36 cellular contexts compared by ENCODE assay signal in the genomic region with DNA sequence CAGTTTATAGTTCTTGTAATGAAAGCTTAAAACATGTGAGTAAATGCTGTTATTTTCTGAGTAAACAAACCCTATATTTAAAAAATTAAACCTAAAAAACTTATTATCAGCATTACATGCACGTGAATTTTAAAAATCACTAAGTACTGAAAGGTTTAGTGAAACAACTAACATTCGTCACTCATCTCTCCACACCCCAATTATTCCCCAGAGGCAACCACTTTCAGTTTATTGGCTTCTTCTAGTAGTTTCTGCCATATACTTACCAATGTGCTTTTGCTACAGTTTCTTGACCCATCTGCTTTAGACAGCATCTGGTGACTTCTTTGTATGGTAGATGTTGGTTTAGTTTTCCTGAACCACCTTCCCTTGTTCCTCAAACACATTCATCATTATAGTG. TPM values are rescaled to one million over a fixed set of nuclear protein-coding genes. Genes with fewer than 3 reads are reported as not detected.
"Had no signal": no experiment of that assay in that cellular context is flagged by ENCODE, and none has a peak within 500 bp of the region (broad histone marks: within the 10 kb centered on the region; RNA-seq: fewer than 3 reads in every experiment).

No MANE protein-coding gene starts in this region.

- H3K4me3 ChIP-seq: Peyer's patch, SJSA1 had no signal

- H3K9ac ChIP-seq: SK-N-SH had no signal

- FAIRE-seq: colon, TTC549 had no signal

- H3K9me3 ChIP-seq: Peyer's patch, SJSA1, SK-N-SH had no signal

- H3K27me3 ChIP-seq: brain microvascular endothelial cell, Peyer's patch, SJSA1 had no signal

- H3K4me2 ChIP-seq: SK-N-SH had no signal

- H3K36me3 ChIP-seq: brain microvascular endothelial cell, Peyer's patch, SJSA1 had no signal

- H3K36me3 Mint-ChIP-seq: activated naive CD8-positive, alpha-beta T cell treated with anti-CD3 and anti-CD28 coated beads for 36 hours had no signal

- H3K9me3 Mint-ChIP-seq: activated CD4-positive, alpha-beta T cell treated with anti-CD3 and anti-CD28 coated beads, Interleukin-2, amount 10 ng/mL, durations not matched to agents 24 days and 14 days; activated CD8-positive, alpha-beta T cell treated with anti-CD3 and anti-CD28 coated beads for 36 hours; activated naive CD8-positive, alpha-beta T cell treated with anti-CD3 and anti-CD28 coated beads for 36 hours; activated T-cell treated with anti-CD3 and anti-CD28 coated beads, Interleukin-2, amount 50 U/mL, for 72 hours; activated T-helper 17 cell treated with anti-CD3 and anti-CD28 coated beads, Interleukin-2, amount 50 U/mL, for 72 hours; T-helper 1 cell treated with Interleukin-12 subunit alpha and Interleukin-12 subunit beta and Interleukin-4 antibody, amounts not matched to agents 30 μg/mL and 1 μg/mL, for 36 hours; T-helper 2 cell treated with Interferon-gamma antibody and Interleukin-4, amounts not matched to agents 5 μg/mL and 100 μg/mL, for 36 hours had no signal

- H3K27ac ChIP-seq: brain microvascular endothelial cell, Peyer's patch, SJSA1 had no signal

- DNase-seq: activated CD4-positive, alpha-beta T cell treated with anti-CD3 and anti-CD28 coated beads, Interleukin-2, amount 10 ng/mL, durations not matched to agents 24 days and 14 days; activated CD4-positive, alpha-beta T cell treated with anti-CD3 and anti-CD28 coated beads, Interleukin-2, amount 50 U/mL, for 4 hours; activated CD8-positive, alpha-beta T cell treated with anti-CD3 and anti-CD28 coated beads for 36 hours; activated effector memory CD4-positive, alpha-beta T cell treated with anti-CD3 and anti-CD28 coated beads, Interleukin-2, amount 50 U/mL, for 16 hours; activated naive CD4-positive, alpha-beta T cell; activated naive CD4-positive, alpha-beta T cell treated with anti-CD3 and anti-CD28 coated beads, Interleukin-2, amount 50 U/mL, for 16 hours; activated naive CD8-positive, alpha-beta T cell treated with anti-CD3 and anti-CD28 coated beads for 36 hours; activated T-cell treated with anti-CD3 and anti-CD28 coated beads, Interleukin-2, amount 50 U/mL, for 1 hour; activated T-cell treated with anti-CD3 and anti-CD28 coated beads, Interleukin-2, amount 50 U/mL, for 72 hours; amniotic stem cell; aorta; brain microvascular endothelial cell; central memory CD4-positive, alpha-beta T cell; MM.1S; MV-4-11; NCI-H1092; NCI-H1436 treated with DMSO at 0.1 percent for 48 hours; NCI-H1694 treated with DMSO at 0.1 percent for 48 hours; NCI-H2029 treated with DMSO at 0.1 percent for 48 hours; NCI-H2107; NCI-H226; NCI-H446 treated with DMSO at 0.1 percent for 48 hours; NCI-H524; NCI-H69; NCI-H82; Peyer's patch; RPMI8226; SHP77 treated with DMSO at 0.1 percent for 48 hours; SK-N-SH had no signal

- H3K27ac Mint-ChIP-seq: activated CD4-positive, alpha-beta T cell treated with anti-CD3 and anti-CD28 coated beads, Interleukin-2, amount 10 ng/mL, durations not matched to agents 24 days and 14 days; activated CD8-positive, alpha-beta T cell treated with anti-CD3 and anti-CD28 coated beads for 36 hours; activated naive CD8-positive, alpha-beta T cell treated with anti-CD3 and anti-CD28 coated beads for 36 hours; activated T-cell treated with anti-CD3 and anti-CD28 coated beads, Interleukin-2, amount 50 U/mL, for 72 hours; activated T-helper 17 cell treated with anti-CD3 and anti-CD28 coated beads, Interleukin-2, amount 50 U/mL, for 72 hours; T-helper 1 cell treated with Interleukin-12 subunit alpha and Interleukin-12 subunit beta and Interleukin-4 antibody, amounts not matched to agents 30 μg/mL and 1 μg/mL, for 36 hours; T-helper 2 cell treated with Interferon-gamma antibody and Interleukin-4, amounts not matched to agents 5 μg/mL and 100 μg/mL, for 36 hours had no signal

- H3K4me1 Mint-ChIP-seq: activated naive CD8-positive, alpha-beta T cell treated with anti-CD3 and anti-CD28 coated beads for 36 hours had no signal

- ATAC-seq: activated CD8-positive, alpha-beta T cell treated with anti-CD3 and anti-CD28 coated beads for 36 hours; activated T-cell treated with anti-CD3 and anti-CD28 coated beads, Interleukin-2, amount 50 U/mL, for 72 hours; activated T-helper 17 cell treated with anti-CD3 and anti-CD28 coated beads, Interleukin-2, amount 50 U/mL, for 72 hours had no signal

- H3K27me3 Mint-ChIP-seq: activated CD8-positive, alpha-beta T cell treated with anti-CD3 and anti-CD28 coated beads for 36 hours; activated naive CD8-positive, alpha-beta T cell treated with anti-CD3 and anti-CD28 coated beads for 36 hours; activated T-helper 17 cell treated with anti-CD3 and anti-CD28 coated beads, Interleukin-2, amount 50 U/mL, for 72 hours had no signal

- H3K4me1 ChIP-seq: Peyer's patch, SJSA1 had no signal

- H3K4me3 Mint-ChIP-seq: activated CD4-positive, alpha-beta T cell treated with anti-CD3 and anti-CD28 coated beads, Interleukin-2, amount 10 ng/mL, durations not matched to agents 24 days and 14 days; activated CD8-positive, alpha-beta T cell treated with anti-CD3 and anti-CD28 coated beads for 36 hours; activated naive CD8-positive, alpha-beta T cell treated with anti-CD3 and anti-CD28 coated beads for 36 hours; activated T-cell treated with anti-CD3 and anti-CD28 coated beads, Interleukin-2, amount 50 U/mL, for 72 hours; activated T-helper 17 cell treated with anti-CD3 and anti-CD28 coated beads, Interleukin-2, amount 50 U/mL, for 72 hours; T-helper 1 cell treated with Interleukin-12 subunit alpha and Interleukin-12 subunit beta and Interleukin-4 antibody, amounts not matched to agents 30 μg/mL and 1 μg/mL, for 36 hours; T-helper 2 cell treated with Interferon-gamma antibody and Interleukin-4, amounts not matched to agents 5 μg/mL and 100 μg/mL, for 36 hours had no signal

RNA-seq across cellular contexts. Expression of a gene that starts 58.1 kb away (rescaled TPM):
- total RNA-seq: activated CD4-positive, alpha-beta T cell treated with anti-CD3 and anti-CD28 coated beads, Interleukin-2, amount 10 ng/mL, durations not matched to agents 24 days and 14 days; activated CD8-positive, alpha-beta memory T cell treated with anti-CD3 and anti-CD28 coated beads for 36 hours; activated CD8-positive, alpha-beta T cell treated with anti-CD3 and anti-CD28 coated beads for 36 hours; activated naive CD8-positive, alpha-beta T cell treated with anti-CD3 and anti-CD28 coated beads for 36 hours; activated T-cell treated with anti-CD3 and anti-CD28 coated beads, Interleukin-2, amount 50 U/mL, for 72 hours; activated T-helper 17 cell treated with anti-CD3 and anti-CD28 coated beads, Interleukin-2, amount 50 U/mL, for 72 hours had no signal
